In genomic region chr6:15408008-15408407, GRCh38 we compare ENCODE assay signal across 3 cellular contexts.
A peak's percentile ranks its signal among the peaks of the same experiment; 100 is the strongest.
TF ChIP-seq lines count a peak whose summit lies in the region.

No MANE protein-coding gene starts in this region.

TF ChIP-seq in HepG2, 621 proteins besides CTCF, POLR2A, EP300 and RAD21 (continued from another document):
- no peak for TF ChIP-seq ZNF607 (CRISPR knock-in tag; IDR thresholded peaks at IDR 0.05; ENCODE audit: borderline replicate concordance)
TF ChIP-seq in HepG2: peak in this region for 1.

TF ChIP-seq in HEK293, 187 proteins besides CTCF, POLR2A, EP300 and RAD21:
- TF ChIP-seq ZBTB11 (tag by site-specific recombination; conservative IDR thresholded peaks at IDR 0.05; ENCODE audit: low read depth), result no peak
- no peak for TF ChIP-seq ZNF701 (tag by site-specific recombination; IDR thresholded peaks at IDR 0.05)
- TF ChIP-seq KLF10 (tag by site-specific recombination; IDR thresholded peaks at IDR 0.05), result no peak
- TF ChIP-seq ZNF121 (tag by site-specific recombination; IDR thresholded peaks at IDR 0.05), result peak; percentile 72
- TF ChIP-seq ZNF610 (tag by site-specific recombination; IDR thresholded peaks at IDR 0.05; ENCODE audit: borderline replicate concordance), result no peak

TF ChIP-seq in GM12878, 131 proteins besides CTCF, POLR2A, EP300 and RAD21 (continued from another document):
- TF ChIP-seq, protein P1, sequence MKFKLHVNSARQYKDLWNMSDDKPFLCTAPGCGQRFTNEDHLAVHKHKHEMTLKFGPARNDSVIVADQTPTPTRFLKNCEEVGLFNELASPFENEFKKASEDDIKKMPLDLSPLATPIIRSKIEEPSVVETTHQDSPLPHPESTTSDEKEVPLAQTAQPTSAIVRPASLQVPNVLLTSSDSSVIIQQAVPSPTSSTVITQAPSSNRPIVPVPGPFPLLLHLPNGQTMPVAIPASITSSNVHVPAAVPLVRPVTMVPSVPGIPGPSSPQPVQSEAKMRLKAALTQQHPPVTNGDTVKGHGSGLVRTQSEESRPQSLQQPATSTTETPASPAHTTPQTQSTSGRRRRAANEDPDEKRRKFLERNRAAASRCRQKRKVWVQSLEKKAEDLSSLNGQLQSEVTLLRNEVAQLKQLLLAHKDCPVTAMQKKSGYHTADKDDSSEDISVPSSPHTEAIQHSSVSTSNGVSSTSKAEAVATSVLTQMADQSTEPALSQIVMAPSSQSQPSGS (IDR thresholded peaks at IDR 0.05; ENCODE audit: low read length), result no peak
- no peak for TF ChIP-seq BACH1 (IDR thresholded peaks at IDR 0.05; ENCODE audit: borderline replicate concordance)
